In genomic region chr7:22549667-22550513, GRCh38 we compare ENCODE assay signal across 8 cellular contexts. TPM values are rescaled to one million over a fixed set of nuclear protein-coding genes. Genes with fewer than 3 reads are reported as not detected.
DNase-seq lines count a peak whose midpoint lies in the region; ATAC-seq and TF ChIP-seq lines count a peak whose summit lies in the region.

No MANE protein-coding gene starts in this region.

- H3K4me1 ChIP-seq in DOHH2 (ENCODE audit: control insufficient read depth, low read length) (peaks cover 24% of the 10 kb centered on the region), HUES6 (ENCODE audit: control insufficient read depth, insufficient read depth, low read length) (peaks cover 5% of the 10 kb centered on the region), esophagus squamous epithelium (peaks cover 3 to 18% (median 9%) of the 10 kb centered on the region in 3 donors), trophoblast cell (ENCODE audit: control insufficient read depth in 1 of 2, insufficient read depth in 2 of 2, low read length in 2 of 2) (peaks cover 0 to 3% of the 10 kb centered on the region in 2 experiments)

- H2BK5ac ChIP-seq in trophoblast cell (ENCODE audit: low read depth, low read length, poor library complexity), result no peak overlapping the region

- H3K4me3 ChIP-seq in DOHH2 (ENCODE audit: low read length) (peak overlapping the region; percentile 18; the same call in 1 of the 2 replicates), HUES6 (ENCODE audit: low read depth, low read length) (peak overlapping the region; percentile 74), esophagus squamous epithelium (peak overlapping the region in 3 of 4 donors; percentile 34 to 56 (median 34)), trophoblast cell (ENCODE audit: low read depth, low read length) (peak overlapping the region; percentile 74)

- WGBS in esophagus squamous epithelium, 2 donors, result 4 to 9% methylated on average over 29 to 38 of the region's 48 CpGs
- no CpG with 5 or more reads among the region's 48 CpGs for WGBS in trophoblast cell (ENCODE audit: extremely low coverage, insufficient coverage, insufficient read length)

- H3K79me1 ChIP-seq in trophoblast cell (ENCODE audit: low read length), result no peaks in the 10 kb centered on the region

- no peak overlapping the region for H3K4ac ChIP-seq in trophoblast cell (ENCODE audit: low read depth, low read length)

- no peak overlapping the region for H4K91ac ChIP-seq in trophoblast cell (ENCODE audit: low read depth, low read length)

- H2AFZ ChIP-seq in trophoblast cell (ENCODE audit: insufficient read depth, low read length, poor library complexity), result peak overlapping the region; percentile 46

- H3K9ac ChIP-seq in HUES6 (ENCODE audit: low read length) (peak overlapping the region; percentile 71), trophoblast cell (ENCODE audit: low read length) (no peak overlapping the region)

- H4K8ac ChIP-seq in trophoblast cell (ENCODE audit: low read depth, low read length), result no peak overlapping the region

- H3K27ac ChIP-seq in DOHH2 (ENCODE audit: low read depth, low read length) (no peak overlapping the region), HUES6 (ENCODE audit: low read depth, low read length) (peak overlapping the region; percentile 27; the same call in 1 of the 2 replicates), esophagus squamous epithelium (no peak overlapping the region), trophoblast cell (ENCODE audit: low read depth, low read length) (no peak overlapping the region)

- no peak overlapping the region for H3K18ac ChIP-seq in trophoblast cell (ENCODE audit: low read length)

- H3F3A ChIP-seq in DOHH2 (ENCODE audit: control insufficient read depth, insufficient read depth), result no peaks in the 10 kb centered on the region

- no peaks in the 10 kb centered on the region for H4K20me1 ChIP-seq in DOHH2 (ENCODE audit: control insufficient read depth, insufficient read depth, low read depth, low read length)

- TF ChIP-seq CTCF in DOHH2 (IDR thresholded peaks at IDR 0.05; ENCODE audit: low read depth, low read length, poor library complexity, severe bottlenecking) (peak; percentile 81), esophagus squamous epithelium (IDR thresholded peaks at IDR 0.05) (peak in 4 of 6 experiments; percentile 49 to 73 (median 58))

- H3K23ac ChIP-seq in trophoblast cell (ENCODE audit: low read length), result no peak overlapping the region

- no peaks in the 10 kb centered on the region for H3K79me2 ChIP-seq in DOHH2 (ENCODE audit: control insufficient read depth, low read length)
- H3K79me2 ChIP-seq in trophoblast cell (ENCODE audit: control insufficient read depth, insufficient read depth, low read length, poor library complexity), result no peaks in the 10 kb centered on the region

- H3K27me3 ChIP-seq in DOHH2 (ENCODE audit: control insufficient read depth, low read length) (peaks cover 85% of the 10 kb centered on the region), HUES6 (ENCODE audit: control insufficient read depth, insufficient read depth, low read length) (no peaks in the 10 kb centered on the region), esophagus squamous epithelium (peaks cover 0 to 97% (median 11%) of the 10 kb centered on the region in 4 donors), trophoblast cell (ENCODE audit: insufficient read depth, low read length) (no peaks in the 10 kb centered on the region)

- intact Hi-C loops in esophagus squamous epithelium (cut with DNase I), result no loop called here

- H2BK120ac ChIP-seq in trophoblast cell (ENCODE audit: insufficient read depth, low read length, poor library complexity), result no peak overlapping the region

- H2BK12ac ChIP-seq in trophoblast cell (ENCODE audit: low read length), result no peak overlapping the region

- H3K36me3 ChIP-seq in DOHH2 (ENCODE audit: control insufficient read depth, low read length), result no peaks in the 10 kb centered on the region
- no peaks in the 10 kb centered on the region for H3K36me3 ChIP-seq in HUES6 (ENCODE audit: control insufficient read depth, insufficient read depth, low read length)
- H3K36me3 ChIP-seq in esophagus squamous epithelium, result no peaks in the 10 kb centered on the region
- no peaks in the 10 kb centered on the region for H3K36me3 ChIP-seq in trophoblast cell (ENCODE audit: control insufficient read depth in 1 of 2, insufficient read depth in 2 of 2, low read length in 2 of 2)

- no peak for DNase-seq in esophagus squamous epithelium (lab: John Stamatoyannopoulos, UW)
- DNase-seq in trophoblast cell, result peak; percentile 40 to 52
- DNase-seq in stimulated activated naive CD4-positive, alpha-beta T cell treated with Interleukin-2 at 50 U/mL for 16 hours (lab: John Stamatoyannopoulos, UW), result no peak
- no peak for DNase-seq in SK-N-DZ (ENCODE audit: low spot score)

- peak overlapping the region; percentile 37 for H3K4me2 ChIP-seq in DOHH2 (ENCODE audit: low read length)
- H3K4me2 ChIP-seq in trophoblast cell (ENCODE audit: low read length), result peak overlapping the region; percentile 90

- no peak for TF ChIP-seq POLR2A in esophagus squamous epithelium (IDR thresholded peaks at IDR 0.05)

- peak; percentile 84 for ATAC-seq in SK-N-SH treated with all-trans-retinoic acid at 6 μM for 48 hours
- ATAC-seq in GM19395 (IDR thresholded peaks at IDR 0.05; ENCODE audit: unreplicated experiment), result no peak

- no peaks in the 10 kb centered on the region for H3K9me2 ChIP-seq in DOHH2 (replicated peaks; ENCODE audit: control insufficient read depth, low read length)

- H4K12ac ChIP-seq in trophoblast cell (ENCODE audit: low read depth, low read length), result no peak overlapping the region

- no peak overlapping the region for H3K14ac ChIP-seq in trophoblast cell (ENCODE audit: low read length)

- H3K9me3 ChIP-seq in DOHH2 (ENCODE audit: control insufficient read depth, insufficient read depth, low read length) (no peaks in the 10 kb centered on the region), HUES6 (ENCODE audit: control insufficient read depth, insufficient read depth, low read depth, low read length) (no peaks in the 10 kb centered on the region), esophagus squamous epithelium (no peaks in the 10 kb centered on the region), trophoblast cell (ENCODE audit: insufficient read depth, low read depth, low read length) (no peaks in the 10 kb centered on the region)

- no peak overlapping the region for H2AK5ac ChIP-seq in trophoblast cell (ENCODE audit: low read length)

TF ChIP-seq in SK-N-SH treated with all-trans-retinoic acid at 6 μM for 48 hours, 23 proteins besides CTCF, POLR2A, EP300 and RAD21:
- TF ChIP-seq ZNF8 (CRISPR knock-in tag; IDR thresholded peaks at IDR 0.05), result no peak
- no peak for TF ChIP-seq TCF4 (CRISPR knock-in tag; IDR thresholded peaks at IDR 0.05; ENCODE audit: borderline replicate concordance)
- TF ChIP-seq ZFP30 (CRISPR knock-in tag; IDR thresholded peaks at IDR 0.05), result no peak
- TF ChIP-seq SNAI2 (CRISPR knock-in tag; IDR thresholded peaks at IDR 0.05), result no peak
- no peak for TF ChIP-seq BACH2 (CRISPR knock-in tag; IDR thresholded peaks at IDR 0.05; ENCODE audit: borderline replicate concordance)
- no peak for TF ChIP-seq ZNF70 (CRISPR knock-in tag; IDR thresholded peaks at IDR 0.05)
- TF ChIP-seq ZC3H10 (CRISPR knock-in tag; IDR thresholded peaks at IDR 0.05), result no peak
- no peak for TF ChIP-seq CSDC2 (CRISPR knock-in tag; IDR thresholded peaks at IDR 0.05)
- no peak for TF ChIP-seq ARNTL (CRISPR knock-in tag; IDR thresholded peaks at IDR 0.05; ENCODE audit: borderline replicate concordance, low read depth)
- no peak for TF ChIP-seq PPARA (CRISPR knock-in tag; IDR thresholded peaks at IDR 0.05; ENCODE audit: borderline replicate concordance)
- no peak for TF ChIP-seq ZFP3 (CRISPR knock-in tag; IDR thresholded peaks at IDR 0.05)
- no peak for TF ChIP-seq ESRRG (CRISPR knock-in tag; IDR thresholded peaks at IDR 0.05)
- no peak for TF ChIP-seq CSRNP3 (CRISPR knock-in tag; IDR thresholded peaks at IDR 0.05)
- TF ChIP-seq ZNF565 (CRISPR knock-in tag; conservative IDR thresholded peaks at IDR 0.05; ENCODE audit: low read depth), result no peak
- no peak for TF ChIP-seq TOX (CRISPR knock-in tag; IDR thresholded peaks at IDR 0.05; ENCODE audit: borderline replicate concordance)
- no peak for TF ChIP-seq GLIS3 (CRISPR knock-in tag; IDR thresholded peaks at IDR 0.05)
- TF ChIP-seq POU6F1 (CRISPR knock-in tag; IDR thresholded peaks at IDR 0.05; ENCODE audit: borderline replicate concordance, low read depth), result no peak
- TF ChIP-seq ISL1 (CRISPR knock-in tag; IDR thresholded peaks at IDR 0.05), result no peak

RNA-seq across cellular contexts. Expression of gene STEAP1B, which starts 49.9 kb away (rescaled TPM):
- total RNA-seq in esophagus squamous epithelium, result 10 to 100 TPM in 1 of 4 donors, under 1 TPM in 3; 0.29 to 13.1 (median 0.69) TPM
- 3.9 and 4.2 TPM in 2 replicates for polyA plus RNA-seq in trophoblast cell (2013)
- 0.99 and 4.8 TPM in 2 replicates for polyA plus RNA-seq in SK-N-DZ (2014; cell fraction: cytosol; rRNA removed)
- polyA plus RNA-seq in SK-N-DZ (2014; cell fraction: nucleus; rRNA removed), result 0.90 and 1.6 TPM in 2 replicates

Comparison
In these comparisons a context has a peak if more than half of its experiments do, and no peak if none do; other contexts are left out.
1. H3K4me3 ChIP-seq: peak in every context shown above with its lines; median percentile 74 in HUES6; 74 in trophoblast cell; 34 in esophagus squamous epithelium; 18 in DOHH2.
2. DNase-seq: peak in trophoblast cell (2 of 2); none in esophagus squamous epithelium (single experiment), stimulated activated naive CD4-positive, alpha-beta T cell treated with Interleukin-2 at 50 U/mL for 16 hours (single experiment) and SK-N-DZ (single experiment).